Comparison of ENCODE assay signal across 8 cellular contexts in the genomic region with DNA sequence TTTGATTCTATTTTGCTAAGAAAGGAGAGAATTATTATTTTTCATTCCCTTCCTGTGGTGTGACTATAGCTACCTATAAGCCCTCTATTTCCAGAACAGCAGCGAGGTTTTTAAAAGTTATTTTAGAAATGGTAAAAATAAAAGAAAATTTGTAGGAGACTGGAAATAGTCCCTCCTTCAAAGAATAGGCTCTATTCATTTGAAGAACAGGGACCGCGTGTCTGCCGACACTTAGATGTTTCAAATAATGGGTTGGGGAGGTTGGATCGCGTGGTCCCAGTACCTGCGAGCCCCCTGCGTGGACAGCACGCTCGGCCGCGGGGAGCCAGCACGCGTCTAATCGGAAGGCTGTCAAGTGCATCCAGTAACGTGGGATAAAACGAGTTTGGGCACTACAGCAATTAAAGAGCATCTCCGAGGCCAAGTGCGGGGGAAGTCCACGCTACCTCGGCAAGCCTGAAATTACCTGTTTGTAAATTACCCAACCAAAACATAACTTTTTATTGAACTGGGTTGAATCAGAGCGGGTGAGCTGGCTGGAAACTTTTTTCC. TPM values are rescaled to one million over a fixed set of nuclear protein-coding genes. Genes with fewer than 3 reads are reported as not detected.
DNase-seq lines count a peak whose midpoint lies in the region; ATAC-seq and TF ChIP-seq lines count a peak whose summit lies in the region.

No MANE protein-coding gene starts in this region.

- no peak overlapping the region for H3K27ac Mint-ChIP-seq in memory B cell

- 2% methylated on average over 22 of the region's 22 CpGs for WGBS in urinary bladder

- H3K27ac ChIP-seq in MM.1S (ENCODE audit: low read length) (no peak overlapping the region), caudate nucleus (ENCODE audit: low read depth, low read length) (peak overlapping the region; percentile 78), urinary bladder (ENCODE audit: low read depth) (no peak overlapping the region)

- no peaks in the 10 kb centered on the region for H4K20me1 ChIP-seq in MM.1S (ENCODE audit: insufficient read depth, low read length)

- H3K4me3 Mint-ChIP-seq in memory B cell, result peak overlapping the region; percentile 29

- H3K9me3 ChIP-seq in MM.1S (replicated peaks; ENCODE audit: insufficient read depth, low read length), result no peaks in the 10 kb centered on the region

- peaks cover 9% of the 10 kb centered on the region; the same call in 1 of the 2 replicates for H3K27me3 ChIP-seq in MM.1S (replicated peaks; ENCODE audit: insufficient read depth, low read length)

- DNase-seq in Daoy (ENCODE audit: low read depth) (peak; percentile 20), MM.1S (no peak), caudate nucleus (lab: John Stamatoyannopoulos, UW) (peak in 30 of 61 donors; percentile 7 to 68 (median 43)), memory B cell (ENCODE audit: low spot score in 2 of 2) (no peak), posterior vena cava (ENCODE audit: low spot score) (no peak)

- intact Hi-C loops in posterior vena cava (cut with DNase I), result no loop called here

- peak overlapping the region; percentile 91 for H3K4me2 ChIP-seq in MM.1S (ENCODE audit: low read depth, low read length)

- H3K4me1 ChIP-seq in MM.1S (ENCODE audit: low read length) (0 out of 2 replicates have a peak, but pooled peaks cover 6% of the 10 kb centered on the region), urinary bladder (ENCODE audit: insufficient read depth) (no peaks in the 10 kb centered on the region)

- ATAC-seq in memory B cell (ENCODE audit: low read depth), result no peak
- no peak for ATAC-seq in GM21447 (IDR thresholded peaks at IDR 0.05; ENCODE audit: unreplicated experiment)
- no peak for ATAC-seq in HG03045 (IDR thresholded peaks at IDR 0.05; ENCODE audit: unreplicated experiment)

- no peaks in the 10 kb centered on the region for H3K9me3 Mint-ChIP-seq in memory B cell

- no peak for TF ChIP-seq CTCF in MM.1S (IDR thresholded peaks at IDR 0.05; ENCODE audit: low read length)

- peak overlapping the region; percentile 56; the same call in 1 of the 2 replicates for H3K9ac ChIP-seq in MM.1S (ENCODE audit: low read length)

- H3K79me2 ChIP-seq in MM.1S (ENCODE audit: low read length), result no peaks in the 10 kb centered on the region

- H3K9me2 ChIP-seq in MM.1S (replicated peaks; ENCODE audit: insufficient read depth, low read length), result no peaks in the 10 kb centered on the region

- H3K36me3 ChIP-seq in MM.1S (replicated peaks; ENCODE audit: insufficient read depth, low read length) (no peaks in the 10 kb centered on the region), urinary bladder (ENCODE audit: insufficient read depth) (no peaks in the 10 kb centered on the region)

- H3F3A ChIP-seq in MM.1S (ENCODE audit: insufficient read depth, low read length), result no peaks in the 10 kb centered on the region; the same call in 1 of the 2 replicates

- H3K4me3 ChIP-seq in MM.1S (ENCODE audit: low read length) (peak overlapping the region; percentile 71), urinary bladder (ENCODE audit: low read depth, low read length) (peak overlapping the region; percentile 79)

- peaks cover 2% of the 10 kb centered on the region for H3K4me1 Mint-ChIP-seq in memory B cell

- no peaks in the 10 kb centered on the region for H3K36me3 Mint-ChIP-seq in memory B cell

- peaks cover 3% of the 10 kb centered on the region for H3K27me3 Mint-ChIP-seq in memory B cell

- peak overlapping the region; percentile 95 for H2AFZ ChIP-seq in MM.1S (ENCODE audit: low read length)

RNA-seq across cellular contexts. Expression of a gene that starts 1.0 kb away (rescaled TPM):
- 4.3 and 5.4 TPM in 2 replicates for total RNA-seq in Daoy (2014; rRNA removed; shearing (Covaris generic))
- 89.1 TPM for total RNA-seq in urinary bladder
- polyA plus RNA-seq in urinary bladder, result 18.7 TPM
- 10 to 100 TPM; 34.3 to 39.1 TPM for total RNA-seq in posterior vena cava
